ENCODE assay signal across 1 cellular context in genomic region chr1:185960377-185961151, GRCh38.
TF ChIP-seq lines count a peak whose summit lies in the region.

No MANE protein-coding gene starts in this region.

TF ChIP-seq in K562, 482 proteins besides CTCF, POLR2A, EP300 and RAD21 (continued from another document):
- TF ChIP-seq ARID4B (CRISPR knock-in tag; IDR thresholded peaks at IDR 0.05) (no peak), ATF7 (IDR thresholded peaks at IDR 0.05) (peak; percentile 40; the same call in 1 of the 2 replicates), CEBPG (CRISPR knock-in tag; IDR thresholded peaks at IDR 0.05) (no peak), CEBPG (tag; conservative IDR thresholded peaks at IDR 0.05 in 1 of 2, IDR thresholded peaks at IDR 0.05 in 1 of 2) (0 out of 4 replicates have a peak, but pooled peaks of 1 of the 2 experiments have one; percentile 39)
